14 cellular contexts compared by ENCODE assay signal in the genomic region with DNA sequence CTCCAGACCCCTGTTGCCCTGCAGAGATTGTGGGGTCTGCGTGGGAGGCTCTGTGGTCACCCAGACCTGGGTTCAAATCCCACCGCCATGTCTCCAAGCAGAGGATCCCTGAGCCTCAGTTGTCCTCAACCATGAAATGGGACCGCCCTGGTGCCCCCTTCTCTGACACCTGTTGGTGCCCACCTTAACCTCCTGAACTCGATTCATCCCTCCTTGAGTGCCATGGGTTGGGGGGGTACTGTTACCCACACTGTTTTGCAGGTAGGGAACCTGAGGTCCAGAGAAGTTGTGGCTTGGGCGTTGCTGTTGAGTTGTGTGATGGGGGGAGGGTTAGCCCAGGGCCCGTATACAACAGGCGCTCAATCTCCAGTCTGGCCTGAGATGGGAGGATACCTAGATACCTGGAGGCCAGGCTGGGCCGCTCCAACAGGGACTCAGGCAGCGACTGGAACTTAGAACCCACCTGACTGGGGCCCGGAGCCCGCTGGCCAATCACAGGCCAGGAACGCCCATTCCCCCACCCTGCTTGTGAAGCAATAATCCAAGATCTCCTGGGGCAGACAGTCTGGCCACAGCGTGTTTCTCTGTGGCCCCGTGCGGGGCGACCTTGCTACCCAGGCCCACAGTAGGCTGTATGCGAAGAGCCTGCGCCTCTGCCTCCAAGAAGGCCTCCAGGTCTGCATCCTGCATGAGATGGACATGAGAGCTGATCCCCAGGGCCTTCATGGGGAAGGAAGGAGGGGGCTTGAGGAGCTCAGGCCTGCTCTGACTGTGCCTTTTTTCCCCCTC. TPM values are rescaled to one million over a fixed set of nuclear protein-coding genes. Genes with fewer than 3 reads are reported as not detected.
A peak's percentile ranks its signal among the peaks of the same experiment; 100 is the strongest.
DNase-seq lines count a peak whose midpoint lies in the region; ATAC-seq and TF ChIP-seq lines count a peak whose summit lies in the region.
"Had no signal": no experiment of that assay in that cellular context is flagged by ENCODE, and none has a peak within 500 bp of the region (broad histone marks: within the 10 kb centered on the region; RNA-seq: fewer than 3 reads in every experiment).

No MANE protein-coding gene starts in this region.

- intact Hi-C loops in left lung (cut with DNase I), result no loop called here
- intact Hi-C loops in aorta (cut with DNase I), result loop anchor here in 1 of 2 donors (10.0 kb wide), 1 partner anchor 264 kb away; the partner anchor contains the start of gene RNF126
- intact Hi-C loops in activated CD4-positive, alpha-beta T cell treated with anti-CD3 and anti-CD28 coated beads, Interleukin-2, amount 10 ng/mL, durations not matched to agents 24 days and 14 days (cut with micrococcal nuclease), result no loop called here

- no peak overlapping the region for H3K27ac Mint-ChIP-seq in activated CD4-positive, alpha-beta T cell treated with anti-CD3 and anti-CD28 coated beads, Interleukin-2, amount 10 ng/mL, durations not matched to agents 24 days and 14 days

- TF ChIP-seq CTCF in 22Rv1 (IDR thresholded peaks at IDR 0.05) (no peak), left lung (IDR thresholded peaks at IDR 0.05) (no peak)

- no peaks in the 10 kb centered on the region for H3K9me3 ChIP-seq in left lung
- H3K9me3 ChIP-seq in aorta (ENCODE audit: control insufficient read depth, low read length), result no peaks in the 10 kb centered on the region
- H3K9me3 ChIP-seq: gastrocnemius medialis had no signal

- H3K4me3 Mint-ChIP-seq in activated CD4-positive, alpha-beta T cell treated with anti-CD3 and anti-CD28 coated beads, Interleukin-2, amount 10 ng/mL, durations not matched to agents 24 days and 14 days, result no peak overlapping the region

- H3K36me3 ChIP-seq in H7 (replicated peaks; ENCODE audit: control insufficient read depth, insufficient read depth, low read length) (peaks cover 4% of the 10 kb centered on the region), left lung (peaks cover 0 to 38% of the 10 kb centered on the region in 2 donors), aorta (ENCODE audit: control insufficient read depth in 1 of 2, insufficient read depth in 2 of 2, low read length in 1 of 2) (no peaks in the 10 kb centered on the region)
- H3K36me3 ChIP-seq: gastrocnemius medialis had no signal

- ATAC-seq in left lung (peak; percentile 1), aorta (ENCODE audit: low FRiP score) (no peak)
- ATAC-seq: gastrocnemius medialis had no signal

- no peaks in the 10 kb centered on the region for H3K27me3 Mint-ChIP-seq in activated CD4-positive, alpha-beta T cell treated with anti-CD3 and anti-CD28 coated beads, Interleukin-2, amount 10 ng/mL, durations not matched to agents 24 days and 14 days
- H3K27me3 Mint-ChIP-seq: central memory CD8-positive, alpha-beta T cell had no signal

- H3K4me1 Mint-ChIP-seq in activated CD4-positive, alpha-beta T cell treated with anti-CD3 and anti-CD28 coated beads, Interleukin-2, amount 10 ng/mL, durations not matched to agents 24 days and 14 days, result peaks cover 8% of the 10 kb centered on the region

- WGBS in aorta, 2 donors, result 93 to 94% methylated on average over 18 of the region's 18 CpGs

- DNase-seq in H7 (peak; percentile 89), left lung (no peak), aorta (no peak), dedifferentiated amniotic fluid mesenchymal stem cell (ENCODE audit: extremely low spot score) (no peak), HPDE6-E6E7 (ENCODE audit: extremely low spot score) (no peak)
- no peak for DNase-seq in activated CD4-positive, alpha-beta T cell treated with anti-CD3 and anti-CD28 coated beads, Interleukin-2, amount 10 ng/mL, durations not matched to agents 24 days and 14 days
- DNase-seq: midbrain, NCI-H146, T-helper 9 cell had no signal

- H3K9me3 Mint-ChIP-seq in activated CD4-positive, alpha-beta T cell treated with anti-CD3 and anti-CD28 coated beads, Interleukin-2, amount 10 ng/mL, durations not matched to agents 24 days and 14 days, result no peaks in the 10 kb centered on the region
- H3K9me3 Mint-ChIP-seq: central memory CD8-positive, alpha-beta T cell had no signal

- H3K4me1 ChIP-seq in left lung, result peaks cover 18 to 58% of the 10 kb centered on the region in 2 donors
- H3K4me1 ChIP-seq in aorta (ENCODE audit: control insufficient read depth in 1 of 2, insufficient read depth in 2 of 2, low read length in 2 of 2), result no peaks in the 10 kb centered on the region

- H3K27ac ChIP-seq in 22Rv1, result peak overlapping the region; percentile 36; the same call in 1 of the 2 replicates
- peak overlapping the region; percentile 0 for H3K27ac ChIP-seq in angular gyrus (ENCODE audit: low read depth, low read length)
- H3K27ac ChIP-seq in left lung, result peak overlapping the region in 1 of 2 donors; percentile 98
- no peak overlapping the region for H3K27ac ChIP-seq in aorta (ENCODE audit: low read depth in 1 of 2, low read length in 2 of 2)

- no peak overlapping the region for H3K4me3 ChIP-seq in H7 (ENCODE audit: insufficient read depth, low read depth, low read length)
- H3K4me3 ChIP-seq in left lung, result peak overlapping the region in 1 of 2 donors; percentile 94
- no peak overlapping the region for H3K4me3 ChIP-seq in aorta (ENCODE audit: low read length in 2 of 2)

- peaks cover 7% of the 10 kb centered on the region for H3K36me3 Mint-ChIP-seq in activated CD4-positive, alpha-beta T cell treated with anti-CD3 and anti-CD28 coated beads, Interleukin-2, amount 10 ng/mL, durations not matched to agents 24 days and 14 days (ENCODE audit: low read depth)

- no peaks in the 10 kb centered on the region for H3K27me3 ChIP-seq in H7 (ENCODE audit: control insufficient read depth, insufficient read depth, low read length)
- H3K27me3 ChIP-seq in left lung, result no peaks in the 10 kb centered on the region
- no peaks in the 10 kb centered on the region for H3K27me3 ChIP-seq in aorta (ENCODE audit: control insufficient read depth in 1 of 2, insufficient read depth in 2 of 2, low read length in 1 of 2)
- H3K27me3 ChIP-seq: gastrocnemius medialis had no signal

RNA-seq across cellular contexts. Expression of gene ARID3A, which starts 2.8 kb away (rescaled TPM):
- total RNA-seq in H7 (2014; rRNA removed; shearing (Covaris generic)), result 85.4 and 92.6 TPM in 2 replicates
- total RNA-seq in left lung, result 10 to 100 TPM; 20.7 to 35.7 TPM
- total RNA-seq in aorta, result 10 to 100 TPM in 1 of 2 donors, 1 to 10 TPM in 1; 9.3 to 13.8 TPM
- 1 to 10 TPM in 1 of 2 donors, under 1 TPM in 1; 0.97 to 1.3 TPM for polyA plus RNA-seq in aorta
- 35.6 and 36.6 TPM in 2 replicates for total RNA-seq in activated CD4-positive, alpha-beta T cell treated with anti-CD3 and anti-CD28 coated beads, Interleukin-2, amount 10 ng/mL, durations not matched to agents 24 days and 14 days

RNA-seq across cellular contexts. Expression of gene KISS1R, which starts 11.5 kb away (rescaled TPM):
- total RNA-seq in H7 (2014; rRNA removed; shearing (Covaris generic)), result 0.67 and 1.4 TPM in 2 replicates
- under 1 TPM in 1 of 2 donors, not detected in 1; 0.23 TPM for total RNA-seq in left lung
- total RNA-seq in aorta, result not detected
- polyA plus RNA-seq in aorta, result not detected
- 12.9 and 16.8 TPM in 2 replicates for total RNA-seq in activated CD4-positive, alpha-beta T cell treated with anti-CD3 and anti-CD28 coated beads, Interleukin-2, amount 10 ng/mL, durations not matched to agents 24 days and 14 days
- total RNA-seq: gastrocnemius medialis, sciatic nerve had no signal

RNA-seq across cellular contexts. Expression of gene R3HDM4, which starts 15.6 kb away (rescaled TPM):
- total RNA-seq in H7 (2014; rRNA removed; shearing (Covaris generic)), result 47.5 and 49.9 TPM in 2 replicates
- 10 to 100 TPM; 46.1 to 66.3 TPM for total RNA-seq in left lung
- 10 to 100 TPM; 41.6 to 43.8 TPM for total RNA-seq in aorta
- 10 to 100 TPM; 19.7 to 36.2 TPM for polyA plus RNA-seq in aorta
- total RNA-seq in activated CD4-positive, alpha-beta T cell treated with anti-CD3 and anti-CD28 coated beads, Interleukin-2, amount 10 ng/mL, durations not matched to agents 24 days and 14 days, result 86.8 and 91.5 TPM in 2 replicates

RNA-seq across cellular contexts. Expression of gene RNU6-9, which starts 35.4 kb away (rescaled TPM):
- not detected in 2 replicates for total RNA-seq in H7 (2014; rRNA removed; shearing (Covaris generic))
- total RNA-seq in left lung, result not detected
- total RNA-seq in aorta, result not detected
- not detected for polyA plus RNA-seq in aorta
- not detected in 2 replicates for total RNA-seq in activated CD4-positive, alpha-beta T cell treated with anti-CD3 and anti-CD28 coated beads, Interleukin-2, amount 10 ng/mL, durations not matched to agents 24 days and 14 days
- total RNA-seq: gastrocnemius medialis, sciatic nerve had no signal

RNA-seq across cellular contexts. Expression of gene MED16, which starts 35.7 kb away (rescaled TPM):
- total RNA-seq in H7 (2014; rRNA removed; shearing (Covaris generic)), result 29.5 and 36.2 TPM in 2 replicates
- total RNA-seq in left lung, result 10 to 100 TPM; 51.7 to 55.8 TPM
- total RNA-seq in aorta, result 10 to 100 TPM; 31.5 to 36.5 TPM
- 100 to 1,000 TPM in 1 of 2 donors, 10 to 100 TPM in 1; 22.9 to 165 TPM for polyA plus RNA-seq in aorta
- total RNA-seq in activated CD4-positive, alpha-beta T cell treated with anti-CD3 and anti-CD28 coated beads, Interleukin-2, amount 10 ng/mL, durations not matched to agents 24 days and 14 days, result 58.1 and 61.1 TPM in 2 replicates

Comparison
In these comparisons a context has a peak if more than half of its experiments do, and no peak if none do; other contexts are left out.
1. H3K27ac ChIP-seq: peak in 22Rv1 (single experiment) and angular gyrus (single experiment); none in aorta (0 of 2).